Comparison of ENCODE assay signal across 8 cellular contexts in genomic region chr1:8397511-8397910, GRCh38.
DNase-seq lines count a peak whose midpoint lies in the region; ATAC-seq lines count a peak whose summit lies in the region.

No MANE protein-coding gene starts in this region.

- peaks cover 16% of the 10 kb centered on the region for H3K36me3 Mint-ChIP-seq in CD4-positive, CD25-positive, alpha-beta regulatory T cell

- peak overlapping the region; percentile 20 to 77 (median 49) for H3K4me3 Mint-ChIP-seq in CD4-positive, CD25-positive, alpha-beta regulatory T cell

- H3K4me3 ChIP-seq in CD4-positive, CD25-positive, alpha-beta regulatory T cell (ENCODE audit: low read depth, low read length): peak overlapping the region; percentile 84
- peak overlapping the region in 1 of 3 donors; percentile 4 for H3K4me3 ChIP-seq in skeletal muscle tissue (ENCODE audit: low read length in 3 of 3)

- no peaks in the 10 kb centered on the region for H3K9me3 Mint-ChIP-seq in CD4-positive, CD25-positive, alpha-beta regulatory T cell

- no peaks in the 10 kb centered on the region for H3K27me3 Mint-ChIP-seq in CD4-positive, CD25-positive, alpha-beta regulatory T cell

- H3K9ac ChIP-seq in skeletal muscle tissue (ENCODE audit: low read depth in 1 of 3, low read length in 3 of 3): peak overlapping the region in 1 of 3 donors; percentile 28

- peak overlapping the region; percentile 58 to 87 (median 64) for H3K27ac Mint-ChIP-seq in CD4-positive, CD25-positive, alpha-beta regulatory T cell

- peaks cover 45% of the 10 kb centered on the region for H3K4me1 ChIP-seq in CD4-positive, CD25-positive, alpha-beta regulatory T cell (ENCODE audit: control insufficient read depth, insufficient read depth, low read length, poor library complexity, severe bottlenecking)
- H3K4me1 ChIP-seq in skeletal muscle tissue (ENCODE audit: control insufficient read depth in 3 of 3, insufficient read depth in 3 of 3, low read length in 3 of 3): peaks cover 50 to 60% (median 53%) of the 10 kb centered on the region in 3 donors

- peaks cover 54 to 75% (median 60%) of the 10 kb centered on the region in 4 donors for H3K4me1 Mint-ChIP-seq in CD4-positive, CD25-positive, alpha-beta regulatory T cell

- peak in 1 of 3 donors; percentile 46 for DNase-seq in CD4-positive, CD25-positive, alpha-beta regulatory T cell
- peak; percentile 5 for DNase-seq in OCI-M1 (lab: John Stamatoyannopoulos, UW)
- no peak for DNase-seq in epithelial cell of prostate (ENCODE audit: low read depth, low spot score)
- no peak for DNase-seq in germinal center (ENCODE audit: low spot score)
- DNase-seq in NCI-H1694 treated with DMSO at 0.1 percent for 48 hours (lab: John Stamatoyannopoulos, UW): no peak
- DNase-seq in stimulated activated CD4-positive, alpha-beta T cell treated with anti-CD3 and anti-CD28 coated beads, Interleukin-4, amount 100 ng/mL, for 4 hours: no peak

- H3K9me3 ChIP-seq in CD4-positive, CD25-positive, alpha-beta regulatory T cell (ENCODE audit: control insufficient read depth in 2 of 2, low read length in 2 of 2): no peaks in the 10 kb centered on the region
- no peaks in the 10 kb centered on the region for H3K9me3 ChIP-seq in skeletal muscle tissue (ENCODE audit: control insufficient read depth in 3 of 3, low read length in 3 of 3)

- ATAC-seq in CD4-positive, CD25-positive, alpha-beta regulatory T cell (ENCODE audit: low read depth in 2 of 2): peak in 1 of 2 donors; percentile 18
- peak; percentile 57 for ATAC-seq in GM21390 (IDR thresholded peaks at IDR 0.05; ENCODE audit: unreplicated experiment)

- H3K27ac ChIP-seq in CD4-positive, CD25-positive, alpha-beta regulatory T cell (ENCODE audit: insufficient read depth, low read length, poor library complexity, severe bottlenecking): peak overlapping the region; percentile 71
- H3K27ac ChIP-seq in epithelial cell of prostate: peak overlapping the region; percentile 90
- H3K27ac ChIP-seq in skeletal muscle tissue (ENCODE audit: low read depth, low read length): peak overlapping the region; percentile 44

- H3K36me3 ChIP-seq in CD4-positive, CD25-positive, alpha-beta regulatory T cell (ENCODE audit: control insufficient read depth, insufficient read depth, low read length): peaks cover 39% of the 10 kb centered on the region
- peaks cover 0 to 12% (median 2%) of the 10 kb centered on the region in 3 donors for H3K36me3 ChIP-seq in skeletal muscle tissue (ENCODE audit: control insufficient read depth in 3 of 3, insufficient read depth in 3 of 3, low read length in 3 of 3)

- H3K27me3 ChIP-seq in CD4-positive, CD25-positive, alpha-beta regulatory T cell (ENCODE audit: control insufficient read depth, insufficient read depth, low read length): no peaks in the 10 kb centered on the region
- no peaks in the 10 kb centered on the region for H3K27me3 ChIP-seq in skeletal muscle tissue (ENCODE audit: control insufficient read depth in 3 of 3, insufficient read depth in 3 of 3, low read length in 3 of 3)
